27 cellular contexts compared by ENCODE assay signal in the genomic region with DNA sequence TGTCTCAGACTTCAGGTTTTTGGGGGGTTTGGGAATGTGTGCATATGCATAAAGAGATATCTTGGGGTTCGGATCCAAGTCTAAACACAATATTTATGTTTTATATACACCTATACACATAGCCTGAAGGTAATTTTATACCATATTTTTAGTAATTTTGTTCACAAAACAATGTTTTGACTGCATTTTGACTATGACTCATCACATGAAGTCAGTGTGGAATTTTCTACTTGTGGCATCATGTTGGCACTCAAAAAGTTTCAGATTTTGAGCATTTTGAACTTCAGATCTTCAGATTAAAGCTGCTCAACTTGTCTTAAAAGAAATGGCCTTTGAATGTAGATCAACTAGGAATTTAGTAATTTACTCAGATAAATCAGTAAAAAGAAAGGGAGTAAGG.
"Had no signal": no experiment of that assay in that cellular context is flagged by ENCODE, and none has a peak within 500 bp of the region (broad histone marks: within the 10 kb centered on the region; RNA-seq: fewer than 3 reads in every experiment).

No MANE protein-coding gene starts in this region.

- H3K27me3 ChIP-seq: esophagus squamous epithelium, gastrocnemius medialis, heart right ventricle, neural progenitor cell, right atrium auricular region, sigmoid colon, testis, tibial nerve, upper lobe of right lung, vagina had no signal

- H3K9me3 ChIP-seq: gastrocnemius medialis, lower lobe of right lung, right atrium auricular region, sigmoid colon, testis, vagina had no signal

- H3K4me3 ChIP-seq: esophagus squamous epithelium, gastrocnemius medialis, heart right ventricle, left ventricle myocardium inferior, lower lobe of right lung, neural progenitor cell, right atrium auricular region, sigmoid colon, skin epidermis, testis, tibial nerve, upper lobe of right lung, vagina had no signal

- DNase-seq: effector memory CD8-positive, alpha-beta T cell; esophagus squamous epithelium; gastrocnemius medialis; heart right ventricle; hypothalamus; kidney; left cardiac atrium; left ventricle myocardium inferior; lower lobe of right lung; mesenchymal stem cell; midbrain; occipital lobe; sigmoid colon; stimulated activated CD4-positive, alpha-beta T cell treated with anti-CD3 and anti-CD28 coated beads, Interleukin-2, amount 100 ng/mL, for 24 hours; stimulated activated CD4-positive, alpha-beta T cell treated with anti-CD3 and anti-CD28 coated beads, Interleukin-4, amount 100 ng/mL, for 4 hours; stimulated activated naive B cell treated with anti-CD40 and anti-IgM and Interleukin-4, amounts not matched to agents 10 μg/mL and 1 μg/mL and 100 μg/mL, for 72 hours; stimulated activated naive CD8-positive, alpha-beta T cell treated with anti-CD3 and anti-CD28 coated beads, Interleukin-15, amount 100 ng/mL, for 72 hours; testis; upper lobe of right lung had no signal

- H3K4me2 ChIP-seq: neural progenitor cell had no signal

- H3K4me1 ChIP-seq: esophagus squamous epithelium, gastrocnemius medialis, heart right ventricle, left ventricle myocardium inferior, lower lobe of right lung, neural progenitor cell, parathyroid adenoma, right atrium auricular region, sigmoid colon, testis, tibial nerve, upper lobe of right lung, vagina had no signal

- FAIRE-seq: colon, kidney had no signal

- H3K36me3 ChIP-seq: esophagus squamous epithelium, gastrocnemius medialis, heart right ventricle, left ventricle myocardium inferior, lower lobe of right lung, neural progenitor cell, right atrium auricular region, sigmoid colon, tibial nerve, upper lobe of right lung, vagina had no signal

- ATAC-seq: effector memory CD8-positive, alpha-beta T cell; gastrocnemius medialis; heart right ventricle; left cardiac atrium; lower lobe of right lung; natural killer cell treated with Interleukin-12 subunit alpha and Interleukin-12 subunit beta and Interleukin-15 and Interleukin-18, amount 100 ng/mL, for 72 hours; stimulated activated naive B cell treated with anti-CD40 and anti-IgM and Interleukin-4, amounts not matched to agents 10 μg/mL and 1 μg/mL and 100 μg/mL, for 72 hours; stimulated activated naive CD8-positive, alpha-beta T cell treated with anti-CD3 and anti-CD28 coated beads, Interleukin-15, amount 100 ng/mL, for 72 hours; upper lobe of right lung had no signal

- H3K9ac ChIP-seq: neural progenitor cell, parathyroid adenoma had no signal

- H2AFZ ChIP-seq: neural progenitor cell, parathyroid adenoma had no signal

- H3K27ac ChIP-seq: esophagus squamous epithelium, gastrocnemius medialis, heart right ventricle, left ventricle myocardium inferior, lower lobe of right lung, neural progenitor cell, parathyroid adenoma, right atrium auricular region, sigmoid colon, skin epidermis, testis, tibial nerve, upper lobe of right lung, vagina had no signal
